Comparison of ENCODE assay signal across 25 cellular contexts in genomic region chr12:43815416-43815815, GRCh38.
"Had no signal": no experiment of that assay in that cellular context is flagged by ENCODE, and none has a peak within 500 bp of the region (broad histone marks: within the 10 kb centered on the region; RNA-seq: fewer than 3 reads in every experiment).

No MANE protein-coding gene starts in this region.

- H3K9me3 ChIP-seq: body of pancreas, right lobe of liver, tibial artery, uterus had no signal

- FAIRE-seq: endothelial cell of umbilical vein had no signal

- H3K4me3 Mint-ChIP-seq: activated CD4-positive, alpha-beta memory T cell treated with anti-CD3 and anti-CD28 coated beads for 36 hours; activated naive CD4-positive, alpha-beta T cell treated with anti-CD3 and anti-CD28 coated beads, Interleukin-2, amount 50 U/mL, for 24 hours; immature natural killer cell; naive B cell; stimulated activated naive CD8-positive, alpha-beta T cell treated with anti-CD3 and anti-CD28 coated beads, Interleukin-15, Interleukin-2, amounts not matched to agents 100 ng/mL and 50 ng/mL, for 24 hours had no signal

- H3K27ac ChIP-seq: body of pancreas, hepatocyte, right lobe of liver, skin epidermis, tibial artery, uterus had no signal

- H3K4me3 ChIP-seq: body of pancreas, hepatocyte, right lobe of liver, skin epidermis, tibial artery, uterus had no signal

- H3K27ac Mint-ChIP-seq: activated CD4-positive, alpha-beta memory T cell treated with anti-CD3 and anti-CD28 coated beads for 36 hours had no signal

- H3K9me3 Mint-ChIP-seq: activated CD4-positive, alpha-beta memory T cell treated with anti-CD3 and anti-CD28 coated beads for 36 hours; activated naive CD4-positive, alpha-beta T cell treated with anti-CD3 and anti-CD28 coated beads, Interleukin-2, amount 50 U/mL, for 24 hours; immature natural killer cell; naive B cell; stimulated activated naive CD8-positive, alpha-beta T cell treated with anti-CD3 and anti-CD28 coated beads, Interleukin-15, Interleukin-2, amounts not matched to agents 100 ng/mL and 50 ng/mL, for 24 hours had no signal

- H3K27me3 ChIP-seq: body of pancreas, right lobe of liver, uterus had no signal

- DNase-seq: activated CD4-positive, alpha-beta memory T cell treated with anti-CD3 and anti-CD28 coated beads for 36 hours; activated CD4-positive, alpha-beta T cell treated with anti-CD3 and anti-CD28 coated beads for 48 hours; activated gamma-delta T cell treated with Interleukin-2 at 50 U/mL for 16 hours; activated T-cell treated with anti-CD3 and anti-CD28 coated beads for 4 hours; anterior cingulate cortex; body of pancreas; caudate nucleus; dermis blood vessel endothelial cell; effector CD8-positive, alpha-beta T cell; foreskin melanocyte; immature natural killer cell; kidney glomerular epithelial cell; left ventricle myocardium superior; naive B cell; nucleus accumbens; posterior cingulate gyrus; right lobe of liver; stimulated activated CD4-positive, alpha-beta T cell treated with anti-CD3 and anti-CD28 coated beads, Interleukin-1b, Interleukin-23, amount 100 ng/mL, for 48 hours; tibial artery; uterus had no signal

- H3K27me3 Mint-ChIP-seq: activated CD4-positive, alpha-beta memory T cell treated with anti-CD3 and anti-CD28 coated beads for 36 hours; activated naive CD4-positive, alpha-beta T cell treated with anti-CD3 and anti-CD28 coated beads, Interleukin-2, amount 50 U/mL, for 24 hours had no signal

- H3K36me3 ChIP-seq: right lobe of liver, tibial artery, uterus had no signal

- H3K4me1 Mint-ChIP-seq: immature natural killer cell, naive B cell had no signal

- ATAC-seq: body of pancreas, left ventricle myocardium superior, right lobe of liver had no signal

- H3K4me1 ChIP-seq: body of pancreas, right lobe of liver, tibial artery, uterus had no signal

- H3K36me3 Mint-ChIP-seq: activated CD4-positive, alpha-beta memory T cell treated with anti-CD3 and anti-CD28 coated beads for 36 hours; immature natural killer cell; naive B cell had no signal
